In genomic region chr12:20513189-20513588, GRCh38 we compare ENCODE assay signal across 23 cellular contexts.
DNase-seq lines count a peak whose midpoint lies in the region; TF ChIP-seq lines count a peak whose summit lies in the region.
"Had no signal": no experiment of that assay in that cellular context is flagged by ENCODE, and none has a peak within 500 bp of the region (broad histone marks: within the 10 kb centered on the region; RNA-seq: fewer than 3 reads in every experiment).

No MANE protein-coding gene starts in this region.

- no peaks in the 10 kb centered on the region for H3K36me3 Mint-ChIP-seq in MCF 10A (ENCODE audit: insufficient read depth, unreplicated experiment)
- no peaks in the 10 kb centered on the region for H3K36me3 Mint-ChIP-seq in activated naive CD4-positive, alpha-beta T cell treated with anti-CD3 and anti-CD28 coated beads for 36 hours (ENCODE audit: low read depth)
- H3K36me3 Mint-ChIP-seq: CD4-positive, alpha-beta memory T cell had no signal

- no peaks in the 10 kb centered on the region for H3K4me1 ChIP-seq in breast epithelium

- no peak overlapping the region for H3K27ac Mint-ChIP-seq in MCF 10A (ENCODE audit: low read depth, unreplicated experiment)
- H3K27ac Mint-ChIP-seq in activated naive CD4-positive, alpha-beta T cell treated with anti-CD3 and anti-CD28 coated beads for 36 hours, result no peak overlapping the region
- H3K27ac Mint-ChIP-seq: CD4-positive, alpha-beta memory T cell had no signal

- H3K27me3 Mint-ChIP-seq in MCF 10A (ENCODE audit: insufficient read depth, unreplicated experiment), result peaks cover 45% of the 10 kb centered on the region
- peaks cover 1% of the 10 kb centered on the region for H3K27me3 Mint-ChIP-seq in activated naive CD4-positive, alpha-beta T cell treated with anti-CD3 and anti-CD28 coated beads for 36 hours (ENCODE audit: low read depth)
- H3K27me3 Mint-ChIP-seq: CD4-positive, alpha-beta memory T cell had no signal

- no peak overlapping the region for H3K27ac ChIP-seq in breast epithelium
- H3K27ac ChIP-seq: SK-N-MC had no signal

- POLR2A ChIA-PET in MCF 10A (lab: Yijun Ruan, JAX), result no interaction called here

- BruUV-seq in MCF 10A (replicated peaks; lab: Mats Ljungman, UMichigan), result no TSS peak

- H3K27me3 ChIP-seq in breast epithelium, result no peaks in the 10 kb centered on the region
- H3K27me3 ChIP-seq: MG63 had no signal

- TF ChIP-seq POLR2A in breast epithelium (IDR thresholded peaks at IDR 0.05), result no peak

- TF ChIP-seq CTCF in MCF 10A (IDR thresholded peaks at IDR 0.05; ENCODE audit: unreplicated experiment), result no peak
- no peak for TF ChIP-seq CTCF in breast epithelium (IDR thresholded peaks at IDR 0.05)
- no peak for TF ChIP-seq CTCF in fibroblast of pulmonary artery (IDR thresholded peaks at IDR 0.05; ENCODE audit: low read length, missing control alignments)

- intact Hi-C loops in MCF 10A (cut with micrococcal nuclease), result no loop called here
- intact Hi-C loops in breast epithelium (cut with DNase I; ENCODE audit: low total_unique reads), result no loop called here
- intact Hi-C loops in activated naive CD4-positive, alpha-beta T cell treated with anti-CD3 and anti-CD28 coated beads for 36 hours (cut with micrococcal nuclease), result no loop called here

- H3K4me3 Mint-ChIP-seq in MCF 10A (ENCODE audit: unreplicated experiment), result no peak overlapping the region
- no peak overlapping the region for H3K4me3 Mint-ChIP-seq in activated naive CD4-positive, alpha-beta T cell treated with anti-CD3 and anti-CD28 coated beads for 36 hours
- H3K4me3 Mint-ChIP-seq: CD4-positive, alpha-beta memory T cell had no signal

- CTCF ChIA-PET in MCF 10A (lab: Yijun Ruan, JAX), result no interaction called here
- CTCF ChIA-PET in activated naive CD4-positive, alpha-beta T cell treated with anti-CD3 and anti-CD28 coated beads for 36 hours (lab: Charles Lee), result interaction anchor here (0.6 kb wide), 1 partner anchor 315 kb away, joined by 7 read pairs; no protein-coding TSS in a partner anchor

- no peaks in the 10 kb centered on the region for H3K9me3 Mint-ChIP-seq in MCF 10A (ENCODE audit: unreplicated experiment)
- H3K9me3 Mint-ChIP-seq in activated naive CD4-positive, alpha-beta T cell treated with anti-CD3 and anti-CD28 coated beads for 36 hours, result no peaks in the 10 kb centered on the region
- H3K9me3 Mint-ChIP-seq: CD4-positive, alpha-beta memory T cell had no signal

- H3K4me3 ChIP-seq in breast epithelium (no peak overlapping the region), fibroblast of pulmonary artery (replicated peaks; ENCODE audit: low read depth, low read length) (no peak overlapping the region)
- H3K4me3 ChIP-seq: MG63, SK-N-MC had no signal

- no peaks in the 10 kb centered on the region for H3K36me3 ChIP-seq in breast epithelium
- H3K36me3 ChIP-seq: MG63 had no signal

- no peaks in the 10 kb centered on the region for H3K9me3 ChIP-seq in breast epithelium
- H3K9me3 ChIP-seq: MG63 had no signal

- no peaks in the 10 kb centered on the region for H3K4me1 Mint-ChIP-seq in MCF 10A (ENCODE audit: insufficient read depth, unreplicated experiment)
- H3K4me1 Mint-ChIP-seq in activated naive CD4-positive, alpha-beta T cell treated with anti-CD3 and anti-CD28 coated beads for 36 hours (ENCODE audit: low read depth), result no peaks in the 10 kb centered on the region
- H3K4me1 Mint-ChIP-seq: CD4-positive, alpha-beta memory T cell had no signal

- DNase-seq in MCF 10A (ENCODE audit: unreplicated experiment) (peak; percentile 24), breast epithelium (ENCODE audit: low spot score in 2 of 2) (no peak), amniotic epithelial cell (ENCODE audit: low read depth) (peak; percentile 66), fibroblast of pulmonary artery (ENCODE audit: low read depth) (peak; percentile 38), retina (no peak), pons (ENCODE audit: low spot score) (no peak), HuH-7 (ENCODE audit: low spot score) (no peak)
- no peak for DNase-seq in activated naive CD4-positive, alpha-beta T cell treated with anti-CD3 and anti-CD28 coated beads for 36 hours
- DNase-seq: 8988T; C1 segment of cervical spinal cord; CD4-positive, alpha-beta memory T cell; COR-L47; DMS53; KBM-7; MG63; NCI-H1048; NCI-H1417 treated with DMSO at 0.1 percent for 48 hours; NCI-H187; NCI-H2171 treated with DMSO at 0.1 percent for 48 hours; NCI-H524 treated with DMSO at 0.1 percent for 48 hours; NCI-H774; SIG-M5 had no signal

Comparison
In these comparisons a context has a peak if more than half of its experiments do, and no peak if none do; other contexts are left out.
1. DNase-seq: peak in MCF 10A (single experiment), amniotic epithelial cell (single experiment) and fibroblast of pulmonary artery (single experiment); none in breast epithelium (0 of 2), retina (single experiment), pons (single experiment), HuH-7 (single experiment) and activated naive CD4-positive, alpha-beta T cell treated with anti-CD3 and anti-CD28 coated beads for 36 hours (single experiment).